ENCODE assay signal across 1 cellular context in the genomic region with DNA sequence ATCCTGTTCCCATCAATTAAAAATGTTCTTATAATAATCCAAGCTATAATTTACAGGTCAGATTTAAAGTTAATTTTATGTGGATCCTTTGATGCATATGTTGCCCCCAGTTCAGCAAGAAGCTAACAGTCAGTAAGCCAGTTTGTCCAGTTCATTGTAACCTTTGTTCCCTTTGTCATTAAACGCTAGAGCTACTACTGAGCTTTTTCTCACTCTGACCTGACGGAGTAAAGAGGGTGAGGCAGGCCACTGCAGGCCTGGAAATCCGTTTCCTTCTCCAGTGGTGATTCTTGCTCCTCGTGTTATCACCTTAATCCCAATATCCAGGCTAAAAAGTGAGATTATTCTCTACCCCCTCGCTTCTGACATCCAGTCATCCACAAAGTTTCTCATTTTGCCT.
TF ChIP-seq lines count a peak whose summit lies in the region.

No MANE protein-coding gene starts in this region.

TF ChIP-seq in IMR-90, 13 proteins besides CTCF, POLR2A, EP300 and RAD21:
- TF ChIP-seq CHD1 (IDR thresholded peaks at IDR 0.05; ENCODE audit: low read depth, low read length) (no peak), SMC3 (IDR thresholded peaks at IDR 0.05; ENCODE audit: low read depth, low read length) (no peak), BHLHE40 (IDR thresholded peaks at IDR 0.05; ENCODE audit: low read depth, low read length) (no peak), MAFK (IDR thresholded peaks at IDR 0.05; ENCODE audit: low read depth, low read length) (no peak), MXI1 (IDR thresholded peaks at IDR 0.05; ENCODE audit: borderline replicate concordance, low read depth, low read length) (no peak), FOS (IDR thresholded peaks at IDR 0.05; ENCODE audit: low read depth, low read length) (no peak), RFX5 (IDR thresholded peaks at IDR 0.05; ENCODE audit: low read depth, low read length) (no peak), NFE2L2 (IDR thresholded peaks at IDR 0.05; ENCODE audit: low read depth, low read length) (no peak), RCOR1 (IDR thresholded peaks at IDR 0.05; ENCODE audit: insufficient replicate concordance, low read length) (no peak), CEBPB (IDR thresholded peaks at IDR 0.05; ENCODE audit: low read depth, low read length) (no peak), MAZ (IDR thresholded peaks at IDR 0.05; ENCODE audit: borderline replicate concordance, low read depth, low read length) (no peak)
- TF ChIP-seq, protein P1, sequence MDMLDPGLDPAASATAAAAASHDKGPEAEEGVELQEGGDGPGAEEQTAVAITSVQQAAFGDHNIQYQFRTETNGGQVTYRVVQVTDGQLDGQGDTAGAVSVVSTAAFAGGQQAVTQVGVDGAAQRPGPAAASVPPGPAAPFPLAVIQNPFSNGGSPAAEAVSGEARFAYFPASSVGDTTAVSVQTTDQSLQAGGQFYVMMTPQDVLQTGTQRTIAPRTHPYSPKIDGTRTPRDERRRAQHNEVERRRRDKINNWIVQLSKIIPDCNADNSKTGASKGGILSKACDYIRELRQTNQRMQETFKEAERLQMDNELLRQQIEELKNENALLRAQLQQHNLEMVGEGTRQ (IDR thresholded peaks at IDR 0.05; ENCODE audit: low read depth, low read length), result no peak
- TF ChIP-seq, protein P2, sequence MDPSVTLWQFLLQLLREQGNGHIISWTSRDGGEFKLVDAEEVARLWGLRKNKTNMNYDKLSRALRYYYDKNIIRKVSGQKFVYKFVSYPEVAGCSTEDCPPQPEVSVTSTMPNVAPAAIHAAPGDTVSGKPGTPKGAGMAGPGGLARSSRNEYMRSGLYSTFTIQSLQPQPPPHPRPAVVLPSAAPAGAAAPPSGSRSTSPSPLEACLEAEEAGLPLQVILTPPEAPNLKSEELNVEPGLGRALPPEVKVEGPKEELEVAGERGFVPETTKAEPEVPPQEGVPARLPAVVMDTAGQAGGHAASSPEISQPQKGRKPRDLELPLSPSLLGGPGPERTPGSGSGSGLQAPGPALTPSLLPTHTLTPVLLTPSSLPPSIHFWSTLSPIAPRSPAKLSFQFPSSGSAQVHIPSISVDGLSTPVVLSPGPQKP (IDR thresholded peaks at IDR 0.05; ENCODE audit: borderline replicate concordance, low read depth, low read length), result no peak
